In the genomic region with DNA sequence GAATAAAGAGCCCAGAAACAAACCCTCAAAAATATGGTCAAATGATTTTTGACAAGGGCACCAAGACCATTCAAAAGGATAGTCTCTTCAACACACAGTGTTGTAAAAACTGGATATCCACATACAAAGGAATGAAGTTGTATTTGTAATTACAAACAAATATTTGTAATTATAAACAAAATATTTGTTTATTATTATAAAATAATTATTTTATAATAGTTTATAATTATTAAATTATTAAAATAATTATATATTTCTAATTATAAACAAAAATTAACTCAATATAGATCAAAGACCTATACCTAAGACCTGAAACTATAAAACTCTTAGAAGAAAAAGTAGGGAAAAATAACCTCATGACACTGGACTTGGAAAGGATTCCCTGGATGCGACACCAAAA, we compare ENCODE assay signal across 39 cellular contexts. TPM values are rescaled to one million over a fixed set of nuclear protein-coding genes. Genes with fewer than 3 reads are reported as not detected.
"Had no signal": no experiment of that assay in that cellular context is flagged by ENCODE, and none has a peak within 500 bp of the region (broad histone marks: within the 10 kb centered on the region; RNA-seq: fewer than 3 reads in every experiment).

No MANE protein-coding gene starts in this region.

- H3K4me3 Mint-ChIP-seq: activated B cell treated with CpG ODN at 0.5 μM for 24 hours; activated CD4-positive, alpha-beta memory T cell treated with anti-CD3 and anti-CD28 coated beads, Interleukin-2, amount 10 ng/mL, durations not matched to agents 7 days and 5 days; activated CD4-positive, alpha-beta T cell treated with anti-CD3 and anti-CD28 coated beads for 36 hours; activated CD4-positive, alpha-beta T cell treated with anti-CD3 and anti-CD28 coated beads, Interleukin-2, amount 10 ng/mL, durations not matched to agents 7 days and 5 days; activated CD8-positive, alpha-beta T cell treated with anti-CD3 and anti-CD28 coated beads, Interleukin-2, amount 10 ng/mL, durations not matched to agents 7 days and 5 days; activated naive CD4-positive, alpha-beta T cell treated with anti-CD3 and anti-CD28 coated beads, Interleukin-2, amount 10 ng/mL, durations not matched to agents 7 days and 5 days; activated naive CD4-positive, alpha-beta T cell treated with anti-CD3 and anti-CD28 coated beads, Interleukin-2, amount 50 U/mL, for 24 hours; activated naive CD8-positive, alpha-beta T cell; activated naive CD8-positive, alpha-beta T cell treated with anti-CD3 and anti-CD28 coated beads, Interleukin-2, amount 10 ng/mL, durations not matched to agents 7 days and 5 days; activated naive CD8-positive, alpha-beta T cell treated with anti-CD3 and anti-CD28 coated beads, Interleukin-2, amount 50 U/mL, for 24 hours; activated T-cell treated with anti-CD3 and anti-CD28 coated beads, Interleukin-2, amount 50 U/mL, for 4 hours; activated T-cell treated with anti-CD3 and anti-CD28 coated beads, Interleukin-2, amount 50 U/mL, for 72 hours; activated T-helper 1 cell treated with anti-CD3 and anti-CD28 coated beads, Interleukin-12 subunit alpha, Interleukin-12 subunit beta, Interleukin-2, Interleukin-4 antibody, amounts not matched to agents 30 ng/mL and 10 ng/mL and 1 ng/mL, durations not matched to agents 14 hours and 24 hours and 36 hours; activated T-helper 17 cell treated with anti-CD3 and anti-CD28 coated beads, Interleukin-2, amount 50 U/mL, for 72 hours; brain; central memory CD8-positive, alpha-beta T cell; T-helper 1 cell treated with Interleukin-12 subunit alpha and Interleukin-12 subunit beta and Interleukin-4 antibody, amounts not matched to agents 30 μg/mL and 1 μg/mL, for 36 hours; T-helper 2 cell treated with Interferon-gamma antibody and Interleukin-4, amounts not matched to agents 5 μg/mL and 100 μg/mL, for 36 hours had no signal

- H3K36me3 ChIP-seq: ascending aorta, cardiac muscle cell, WERI-Rb-1 had no signal

- H3K9me3 Mint-ChIP-seq: activated naive CD4-positive, alpha-beta T cell treated with anti-CD3 and anti-CD28 coated beads, Interleukin-2, amount 50 U/mL, for 24 hours; activated T-helper 17 cell treated with anti-CD3 and anti-CD28 coated beads, Interleukin-2, amount 50 U/mL, for 72 hours; central memory CD8-positive, alpha-beta T cell had no signal

- DNase-seq: activated B cell treated with CpG ODN at 0.5 μM for 24 hours; activated CD4-positive, alpha-beta memory T cell treated with anti-CD3 and anti-CD28 coated beads, Interleukin-2, amount 10 ng/mL, durations not matched to agents 7 days and 5 days; activated CD4-positive, alpha-beta T cell treated with anti-CD3 and anti-CD28 coated beads for 1 hour; activated CD4-positive, alpha-beta T cell treated with anti-CD3 and anti-CD28 coated beads for 36 hours; activated CD4-positive, alpha-beta T cell treated with anti-CD3 and anti-CD28 coated beads for 48 hours; activated CD4-positive, alpha-beta T cell treated with anti-CD3 and anti-CD28 coated beads, Interleukin-2, amount 10 ng/mL, durations not matched to agents 7 days and 5 days; activated CD4-positive, alpha-beta T cell treated with anti-CD3 and anti-CD28 coated beads, Interleukin-2, amount 50 U/mL, for 48 hours; activated CD8-positive, alpha-beta memory T cell treated with anti-CD3 and anti-CD28 coated beads for 24 hours; activated CD8-positive, alpha-beta memory T cell treated with anti-CD3 and anti-CD28 coated beads, Interleukin-2, amount 50 U/mL, for 4 hours; activated CD8-positive, alpha-beta T cell treated with anti-CD3 and anti-CD28 coated beads, Interleukin-2, amount 10 ng/mL, durations not matched to agents 7 days and 5 days; activated effector memory CD4-positive, alpha-beta T cell treated with anti-CD3 and anti-CD28 coated beads, Interleukin-2, amount 50 U/mL, for 16 hours; activated naive CD4-positive, alpha-beta T cell treated with anti-CD3 and anti-CD28 coated beads, Interleukin-2, amount 10 ng/mL, durations not matched to agents 7 days and 5 days; activated naive CD4-positive, alpha-beta T cell treated with Interleukin-2 at 50 U/mL for 16 hours; activated naive CD8-positive, alpha-beta T cell treated with anti-CD3 and anti-CD28 coated beads, Interleukin-2, amount 10 ng/mL, durations not matched to agents 7 days and 5 days; activated naive CD8-positive, alpha-beta T cell treated with anti-CD3 and anti-CD28 coated beads, Interleukin-2, amount 50 U/mL, for 24 hours; activated T-cell treated with anti-CD3 and anti-CD28 coated beads for 4 hours; activated T-cell treated with anti-CD3 and anti-CD28 coated beads, Interleukin-2, amount 50 U/mL, for 1 hour; activated T-cell treated with anti-CD3 and anti-CD28 coated beads, Interleukin-2, amount 50 U/mL, for 4 hours; activated T-cell treated with anti-CD3 and anti-CD28 coated beads, Interleukin-2, amount 50 U/mL, for 72 hours; amygdala; anterior cingulate cortex; caudate nucleus; cerebellar nuclear complex; SW 1271; T-helper 1 cell; T-helper 2 cell; T-helper 9 cell; WERI-Rb-1 had no signal

- H3K4me3 ChIP-seq: ascending aorta, cardiac muscle cell had no signal

- H3K36me3 Mint-ChIP-seq: activated naive CD4-positive, alpha-beta T cell treated with anti-CD3 and anti-CD28 coated beads, Interleukin-2, amount 10 ng/mL, durations not matched to agents 7 days and 5 days; activated naive CD4-positive, alpha-beta T cell treated with anti-CD3 and anti-CD28 coated beads, Interleukin-2, amount 50 U/mL, for 24 hours; activated naive CD8-positive, alpha-beta T cell treated with anti-CD3 and anti-CD28 coated beads, Interleukin-2, amount 10 ng/mL, durations not matched to agents 7 days and 5 days; brain had no signal

- ATAC-seq: activated CD4-positive, alpha-beta T cell treated with anti-CD3 and anti-CD28 coated beads for 36 hours; activated CD8-positive, alpha-beta T cell treated with anti-CD3 and anti-CD28 coated beads, Interleukin-2, amount 10 ng/mL, durations not matched to agents 7 days and 5 days; activated naive CD8-positive, alpha-beta T cell treated with anti-CD3 and anti-CD28 coated beads, Interleukin-2, amount 50 U/mL, for 24 hours; activated T-cell treated with anti-CD3 and anti-CD28 coated beads, Interleukin-2, amount 50 U/mL, for 4 hours; activated T-cell treated with anti-CD3 and anti-CD28 coated beads, Interleukin-2, amount 50 U/mL, for 72 hours; activated T-helper 17 cell treated with anti-CD3 and anti-CD28 coated beads, Interleukin-2, amount 50 U/mL, for 72 hours had no signal

- H3K27ac Mint-ChIP-seq: activated B cell treated with CpG ODN at 0.5 μM for 24 hours; activated CD4-positive, alpha-beta memory T cell treated with anti-CD3 and anti-CD28 coated beads, Interleukin-2, amount 10 ng/mL, durations not matched to agents 7 days and 5 days; activated CD4-positive, alpha-beta T cell treated with anti-CD3 and anti-CD28 coated beads for 36 hours; activated CD4-positive, alpha-beta T cell treated with anti-CD3 and anti-CD28 coated beads, Interleukin-2, amount 10 ng/mL, durations not matched to agents 7 days and 5 days; activated CD8-positive, alpha-beta T cell treated with anti-CD3 and anti-CD28 coated beads, Interleukin-2, amount 10 ng/mL, durations not matched to agents 7 days and 5 days; activated naive CD4-positive, alpha-beta T cell treated with anti-CD3 and anti-CD28 coated beads, Interleukin-2, amount 10 ng/mL, durations not matched to agents 7 days and 5 days; activated naive CD4-positive, alpha-beta T cell treated with anti-CD3 and anti-CD28 coated beads, Interleukin-2, amount 50 U/mL, for 24 hours; activated naive CD8-positive, alpha-beta T cell; activated naive CD8-positive, alpha-beta T cell treated with anti-CD3 and anti-CD28 coated beads, Interleukin-2, amount 10 ng/mL, durations not matched to agents 7 days and 5 days; activated naive CD8-positive, alpha-beta T cell treated with anti-CD3 and anti-CD28 coated beads, Interleukin-2, amount 50 U/mL, for 24 hours; activated T-cell treated with anti-CD3 and anti-CD28 coated beads, Interleukin-2, amount 50 U/mL, for 72 hours; activated T-helper 1 cell treated with anti-CD3 and anti-CD28 coated beads, Interleukin-12 subunit alpha, Interleukin-12 subunit beta, Interleukin-2, Interleukin-4 antibody, amounts not matched to agents 30 ng/mL and 10 ng/mL and 1 ng/mL, durations not matched to agents 14 hours and 24 hours and 36 hours; activated T-helper 17 cell treated with anti-CD3 and anti-CD28 coated beads, Interleukin-2, amount 50 U/mL, for 72 hours; brain; T-helper 1 cell treated with Interleukin-12 subunit alpha and Interleukin-12 subunit beta and Interleukin-4 antibody, amounts not matched to agents 30 μg/mL and 1 μg/mL, for 36 hours; T-helper 2 cell treated with Interferon-gamma antibody and Interleukin-4, amounts not matched to agents 5 μg/mL and 100 μg/mL, for 36 hours had no signal

- H3K27ac ChIP-seq: ascending aorta, cardiac muscle cell, WERI-Rb-1 had no signal

- H3K4me1 Mint-ChIP-seq: activated B cell treated with CpG ODN at 0.5 μM for 24 hours; activated CD4-positive, alpha-beta memory T cell treated with anti-CD3 and anti-CD28 coated beads, Interleukin-2, amount 10 ng/mL, durations not matched to agents 7 days and 5 days; activated CD4-positive, alpha-beta T cell treated with anti-CD3 and anti-CD28 coated beads for 36 hours; activated CD4-positive, alpha-beta T cell treated with anti-CD3 and anti-CD28 coated beads, Interleukin-2, amount 10 ng/mL, durations not matched to agents 7 days and 5 days; activated naive CD4-positive, alpha-beta T cell treated with anti-CD3 and anti-CD28 coated beads, Interleukin-2, amount 10 ng/mL, durations not matched to agents 7 days and 5 days; activated naive CD4-positive, alpha-beta T cell treated with anti-CD3 and anti-CD28 coated beads, Interleukin-2, amount 50 U/mL, for 24 hours; activated naive CD8-positive, alpha-beta T cell treated with anti-CD3 and anti-CD28 coated beads, Interleukin-2, amount 10 ng/mL, durations not matched to agents 7 days and 5 days; activated naive CD8-positive, alpha-beta T cell treated with anti-CD3 and anti-CD28 coated beads, Interleukin-2, amount 50 U/mL, for 24 hours; activated T-helper 17 cell treated with anti-CD3 and anti-CD28 coated beads, Interleukin-2, amount 50 U/mL, for 72 hours; brain; central memory CD8-positive, alpha-beta T cell had no signal

- H3K4me1 ChIP-seq: ascending aorta had no signal

- FAIRE-seq: bronchial epithelial cell had no signal

- H3K9me3 ChIP-seq: ascending aorta had no signal

RNA-seq across cellular contexts. Expression of gene ACAN, which starts 23.3 kb away (rescaled TPM):
- total RNA-seq: activated B cell treated with CpG ODN at 0.5 μM for 24 hours; activated CD4-positive, alpha-beta memory T cell treated with anti-CD3 and anti-CD28 coated beads, Interleukin-2, amount 10 ng/mL, durations not matched to agents 7 days and 5 days; activated CD4-positive, alpha-beta T cell treated with anti-CD3 and anti-CD28 coated beads for 36 hours; activated CD4-positive, alpha-beta T cell treated with anti-CD3 and anti-CD28 coated beads, Interleukin-2, amount 10 ng/mL, durations not matched to agents 7 days and 5 days; activated CD8-positive, alpha-beta T cell treated with anti-CD3 and anti-CD28 coated beads, Interleukin-2, amount 10 ng/mL, durations not matched to agents 7 days and 5 days; activated naive CD8-positive, alpha-beta T cell treated with anti-CD3 and anti-CD28 coated beads, Interleukin-2, amount 10 ng/mL, durations not matched to agents 7 days and 5 days; activated T-cell treated with anti-CD3 and anti-CD28 coated beads, Interleukin-2, amount 50 U/mL, for 4 hours; activated T-cell treated with anti-CD3 and anti-CD28 coated beads, Interleukin-2, amount 50 U/mL, for 72 hours; activated T-helper 1 cell treated with anti-CD3 and anti-CD28 coated beads, Interleukin-12 subunit alpha, Interleukin-12 subunit beta, Interleukin-2, Interleukin-4 antibody, amounts not matched to agents 30 ng/mL and 10 ng/mL and 1 ng/mL, durations not matched to agents 14 hours and 24 hours and 36 hours; activated T-helper 17 cell treated with anti-CD3 and anti-CD28 coated beads, Interleukin-2, amount 50 U/mL, for 72 hours; bronchial epithelial cell had no signal
